Comparison of ENCODE assay signal across 9 cellular contexts in genomic region chr5:139635191-139635590, GRCh38. TPM values are rescaled to one million over a fixed set of nuclear protein-coding genes. Genes with fewer than 3 reads are reported as not detected.
DNase-seq lines count a peak whose midpoint lies in the region; ATAC-seq and TF ChIP-seq lines count a peak whose summit lies in the region.
"Had no signal": no experiment of that assay in that cellular context is flagged by ENCODE, and none has a peak within 500 bp of the region (broad histone marks: within the 10 kb centered on the region; RNA-seq: fewer than 3 reads in every experiment).

No MANE protein-coding gene starts in this region.

- H3K27me3 ChIP-seq in layer of hippocampus (ENCODE audit: control insufficient read depth, insufficient read depth, low read length) = no peaks in the 10 kb centered on the region
- H3K27me3 ChIP-seq in stomach = peaks cover 0 to 3% (median 0%) of the 10 kb centered on the region in 3 donors

- H3K27me3 Mint-ChIP-seq in activated CD8-positive, alpha-beta memory T cell treated with anti-CD3 and anti-CD28 coated beads, Interleukin-2, amount 10 ng/mL, durations not matched to agents 7 days and 5 days = no peaks in the 10 kb centered on the region
- H3K27me3 Mint-ChIP-seq in activated CD8-positive, alpha-beta T cell treated with anti-CD3 and anti-CD28 coated beads, Interleukin-2, amount 10 ng/mL, durations not matched to agents 7 days and 5 days (ENCODE audit: low read depth) = no peaks in the 10 kb centered on the region

- no peak for ATAC-seq in activated CD8-positive, alpha-beta memory T cell treated with anti-CD3 and anti-CD28 coated beads, Interleukin-2, amount 10 ng/mL, durations not matched to agents 7 days and 5 days
- no peak for ATAC-seq in activated CD8-positive, alpha-beta T cell treated with anti-CD3 and anti-CD28 coated beads, Interleukin-2, amount 10 ng/mL, durations not matched to agents 7 days and 5 days

- H3K9me3 ChIP-seq in stomach = no peaks in the 10 kb centered on the region

- TF ChIP-seq EP300 in stomach (IDR thresholded peaks at IDR 0.05) = no peak

- no peak for DNase-seq in activated CD8-positive, alpha-beta memory T cell treated with anti-CD3 and anti-CD28 coated beads, Interleukin-2, amount 10 ng/mL, durations not matched to agents 7 days and 5 days
- DNase-seq in activated CD8-positive, alpha-beta memory T cell treated with anti-CD3 and anti-CD28 coated beads for 24 hours = no peak
- no peak for DNase-seq in activated CD8-positive, alpha-beta T cell treated with anti-CD3 and anti-CD28 coated beads, Interleukin-2, amount 10 ng/mL, durations not matched to agents 7 days and 5 days
- no peak for DNase-seq in stomach
- no peak for DNase-seq in NCI-H774 (lab: John Stamatoyannopoulos, UW)
- no peak for DNase-seq in SW 1271 (lab: John Stamatoyannopoulos, UW)
- DNase-seq in NOMO-1 treated with DMSO at 0.1 percent for 48 hours (lab: John Stamatoyannopoulos, UW; ENCODE audit: unreplicated experiment) = no peak
- DNase-seq: stimulated activated CD4-positive, alpha-beta T cell treated with anti-CD3 and anti-CD28 coated beads, Interleukin-12 subunit alpha, Interleukin-12 subunit beta, amount 100 ng/mL, for 4 hours had no signal

- H3K27ac ChIP-seq in layer of hippocampus (ENCODE audit: low read depth, low read length) (peak overlapping the region; percentile 43), stomach (peak overlapping the region; percentile 81 to 94 (median 89))

- peaks cover 58% of the 10 kb centered on the region for H3K4me1 Mint-ChIP-seq in activated CD8-positive, alpha-beta memory T cell treated with anti-CD3 and anti-CD28 coated beads, Interleukin-2, amount 10 ng/mL, durations not matched to agents 7 days and 5 days
- H3K4me1 Mint-ChIP-seq in activated CD8-positive, alpha-beta T cell treated with anti-CD3 and anti-CD28 coated beads, Interleukin-2, amount 10 ng/mL, durations not matched to agents 7 days and 5 days (ENCODE audit: low read depth) = peaks cover 45% of the 10 kb centered on the region

- TF ChIP-seq CTCF in stomach (IDR thresholded peaks at IDR 0.05) = no peak

- peaks cover 0 to 15% (median 5%) of the 10 kb centered on the region in 4 donors for H3K36me3 ChIP-seq in stomach

- POLR2A ChIA-PET in activated CD8-positive, alpha-beta T cell treated with anti-CD3 and anti-CD28 coated beads, Interleukin-2, amount 10 ng/mL, durations not matched to agents 7 days and 5 days (lab: Charles Lee) = interaction anchor here (0.5 to 1.6 kb wide), 8 partner anchors 10 to 113 kb away, joined by 3 to 7 read pairs (median 4); partner anchors contain the start of genes CXXC5 and UBE2D2

- peaks cover 7% of the 10 kb centered on the region for H3K36me3 Mint-ChIP-seq in activated CD8-positive, alpha-beta memory T cell treated with anti-CD3 and anti-CD28 coated beads, Interleukin-2, amount 10 ng/mL, durations not matched to agents 7 days and 5 days
- H3K36me3 Mint-ChIP-seq in activated CD8-positive, alpha-beta T cell treated with anti-CD3 and anti-CD28 coated beads, Interleukin-2, amount 10 ng/mL, durations not matched to agents 7 days and 5 days (ENCODE audit: low read depth) = peaks cover 17% of the 10 kb centered on the region

- no peaks in the 10 kb centered on the region for H3K9me3 Mint-ChIP-seq in activated CD8-positive, alpha-beta memory T cell treated with anti-CD3 and anti-CD28 coated beads, Interleukin-2, amount 10 ng/mL, durations not matched to agents 7 days and 5 days (ENCODE audit: low read depth)
- no peaks in the 10 kb centered on the region for H3K9me3 Mint-ChIP-seq in activated CD8-positive, alpha-beta T cell treated with anti-CD3 and anti-CD28 coated beads, Interleukin-2, amount 10 ng/mL, durations not matched to agents 7 days and 5 days (ENCODE audit: insufficient read depth)

- H3K27ac Mint-ChIP-seq in activated CD8-positive, alpha-beta memory T cell treated with anti-CD3 and anti-CD28 coated beads, Interleukin-2, amount 10 ng/mL, durations not matched to agents 7 days and 5 days = peak overlapping the region; percentile 91
- H3K27ac Mint-ChIP-seq in activated CD8-positive, alpha-beta T cell treated with anti-CD3 and anti-CD28 coated beads, Interleukin-2, amount 10 ng/mL, durations not matched to agents 7 days and 5 days = peak overlapping the region; percentile 87

- 36 to 75% (median 44%) methylated on average over 1 of the region's 1 CpG for WGBS in stomach, 5 donors

- H3K4me3 ChIP-seq in stomach = no peak overlapping the region

- CTCF ChIA-PET in activated CD8-positive, alpha-beta memory T cell treated with anti-CD3 and anti-CD28 coated beads, Interleukin-2, amount 10 ng/mL, durations not matched to agents 7 days and 5 days (lab: Charles Lee) = interaction anchor here (0.7 to 8.5 kb wide), 29 partner anchors 8 to 244 kb away, joined by 3 to 215 read pairs (median 6); partner anchors contain the start of genes CXXC5 and UBE2D2
- CTCF ChIA-PET in activated CD8-positive, alpha-beta T cell treated with anti-CD3 and anti-CD28 coated beads, Interleukin-2, amount 10 ng/mL, durations not matched to agents 7 days and 5 days (lab: Charles Lee) = interaction anchor here (1.0 to 10.9 kb wide), 24 partner anchors 8 to 213 kb away, joined by 3 to 187 read pairs (median 7); partner anchors contain the start of gene CXXC5

- TF ChIP-seq POLR2A in stomach (IDR thresholded peaks at IDR 0.05) = no peak

- peaks cover 43 to 61% (median 55%) of the 10 kb centered on the region in 4 donors for H3K4me1 ChIP-seq in stomach

- intact Hi-C loops in stomach (cut with DNase I; ENCODE audit: low total_unique reads) = no loop called here

- no peak overlapping the region for H3K4me3 Mint-ChIP-seq in activated CD8-positive, alpha-beta memory T cell treated with anti-CD3 and anti-CD28 coated beads, Interleukin-2, amount 10 ng/mL, durations not matched to agents 7 days and 5 days
- no peak overlapping the region for H3K4me3 Mint-ChIP-seq in activated CD8-positive, alpha-beta T cell treated with anti-CD3 and anti-CD28 coated beads, Interleukin-2, amount 10 ng/mL, durations not matched to agents 7 days and 5 days

RNA-seq across cellular contexts. Expression of gene CXXC5, which starts 13.0 kb away (rescaled TPM):
- 1 to 10 TPM; 1.8 to 4.1 TPM for total RNA-seq in activated CD8-positive, alpha-beta memory T cell treated with anti-CD3 and anti-CD28 coated beads, Interleukin-2, amount 10 ng/mL, durations not matched to agents 7 days and 5 days
- total RNA-seq in activated CD8-positive, alpha-beta T cell treated with anti-CD3 and anti-CD28 coated beads, Interleukin-2, amount 10 ng/mL, durations not matched to agents 7 days and 5 days = 1 to 10 TPM; 1.2 to 2.0 TPM
- total RNA-seq in stomach = 100 to 1,000 TPM in 1 of 5 donors, 10 to 100 TPM in 4; 25.9 to 101 (median 32.7) TPM
- 10 to 100 TPM; 18.3 to 26.3 (median 22.2) TPM for polyA plus RNA-seq in stomach

Comparison
In these comparisons a context has a peak if more than half of its experiments do, and no peak if none do; other contexts are left out.
1. RNA of gene CXXC5, which starts 13.0 kb away (total RNA-seq): 25.9 to 101 TPM in stomach; 1.8 to 4.1 TPM in activated CD8-positive, alpha-beta memory T cell treated with anti-CD3 and anti-CD28 coated beads, Interleukin-2, amount 10 ng/mL, durations not matched to agents 7 days and 5 days and 1.2 to 2.0 TPM in activated CD8-positive, alpha-beta T cell treated with anti-CD3 and anti-CD28 coated beads, Interleukin-2, amount 10 ng/mL, durations not matched to agents 7 days and 5 days; every median in the first group is over 4 times any median in the second.